Comparison of ENCODE assay signal across 17 cellular contexts in genomic region chr3:177731644-177732268, GRCh38.
A peak's percentile ranks its signal among the peaks of the same experiment; 100 is the strongest.
DNase-seq lines count a peak whose midpoint lies in the region; TF ChIP-seq lines count a peak whose summit lies in the region.
"Had no signal": no experiment of that assay in that cellular context is flagged by ENCODE, and none has a peak within 500 bp of the region (broad histone marks: within the 10 kb centered on the region; RNA-seq: fewer than 3 reads in every experiment).

No MANE protein-coding gene starts in this region.

- H3K9me3 ChIP-seq in AG04450 (ENCODE audit: control insufficient read depth, insufficient read depth, low read length) (no peaks in the 10 kb centered on the region), Caco-2 (no peaks in the 10 kb centered on the region), ovary (no peaks in the 10 kb centered on the region)
- H3K9me3 ChIP-seq: A549, left ventricle myocardium inferior, thyroid gland had no signal

- H3K36me3 ChIP-seq in Caco-2 (ENCODE audit: control insufficient read depth, insufficient read depth, low read length) (no peaks in the 10 kb centered on the region), ovary (no peaks in the 10 kb centered on the region)
- H3K36me3 ChIP-seq: left ventricle myocardium inferior, thyroid gland had no signal

- DNase-seq in AG04450 (ENCODE audit: low read depth, low spot score) (peak; percentile 67), HT1080 (ENCODE audit: low read depth) (peak; percentile 23), astrocyte of the spinal cord (ENCODE audit: low read depth, low spot score) (peak; percentile 74), glomerular visceral epithelial cell (ENCODE audit: extremely low spot score) (peak; percentile 13), Caco-2 (no peak), NCI-H2227 treated with DMSO at 0.1 percent for 48 hours (lab: John Stamatoyannopoulos, UW) (no peak), ovary (no peak)
- no peak for DNase-seq in activated naive CD4-positive, alpha-beta T cell treated with anti-CD3 and anti-CD28 coated beads, Interleukin-2, amount 50 U/mL, for 16 hours
- DNase-seq: activated B cell treated with CpG ODN at 0.5 μM for 24 hours; activated naive CD4-positive, alpha-beta T cell treated with anti-CD3 and anti-CD28 coated beads for 36 hours; Calu3; cerebellar nuclear complex; left ventricle myocardium inferior; NCI-H2107; retina; thyroid gland had no signal

- TF ChIP-seq CTCF in AG04450 (IDR thresholded peaks at IDR 0.05; ENCODE audit: low read depth, low read length) (no peak), astrocyte of the spinal cord (IDR thresholded peaks at IDR 0.05; ENCODE audit: low read depth, low read length) (no peak), Caco-2 (IDR thresholded peaks at IDR 0.05; ENCODE audit: insufficient read depth in 1 of 2, low read depth in 1 of 2, low read length in 1 of 2, severe bottlenecking in 1 of 2, unreplicated experiment in 1 of 2) (no peak), ovary (IDR thresholded peaks at IDR 0.05) (no peak)

- H3K27me3 ChIP-seq in AG04450 (ENCODE audit: control insufficient read depth, insufficient read depth, low read length) (no peaks in the 10 kb centered on the region), Caco-2 (replicated peaks; ENCODE audit: control insufficient read depth, insufficient read depth, low read length) (no peaks in the 10 kb centered on the region), ovary (no peaks in the 10 kb centered on the region)
- H3K27me3 ChIP-seq: thyroid gland had no signal

- no peak for TF ChIP-seq POLR2A in ovary (IDR thresholded peaks at IDR 0.05)

- no peak for TF ChIP-seq EP300 in ovary (IDR thresholded peaks at IDR 0.05)

- H3K9me3 Mint-ChIP-seq in Caco-2 (ENCODE audit: unreplicated experiment) = peaks cover under 1% of the 10 kb centered on the region
- H3K9me3 Mint-ChIP-seq: activated B cell treated with CpG ODN at 0.5 μM for 24 hours; activated naive CD4-positive, alpha-beta T cell treated with anti-CD3 and anti-CD28 coated beads for 36 hours had no signal

- H3K27me3 Mint-ChIP-seq in Caco-2 (ENCODE audit: insufficient read depth, unreplicated experiment) = no peaks in the 10 kb centered on the region
- H3K27me3 Mint-ChIP-seq: activated B cell treated with CpG ODN at 0.5 μM for 24 hours had no signal

- H3K4me3 ChIP-seq in AG04450 (ENCODE audit: low read depth, low read length) (no peak overlapping the region), astrocyte of the spinal cord (ENCODE audit: low read depth, low read length) (no peak overlapping the region), Caco-2 (ENCODE audit: low read depth, low read length) (no peak overlapping the region), ovary (no peak overlapping the region)
- H3K4me3 ChIP-seq: A549, left ventricle myocardium inferior, thyroid gland had no signal

- no peaks in the 10 kb centered on the region for H3K36me3 Mint-ChIP-seq in Caco-2 (ENCODE audit: insufficient read depth, unreplicated experiment)

- in situ Hi-C loops in astrocyte of the spinal cord (cut with HindIII; ENCODE audit: low sequenced_read_pairs) = no loop called here

- CTCF ChIA-PET in AG04450 (lab: Charles Lee) = interaction anchor here (0.6 to 1.2 kb wide), 4 partner anchors 98 to 697 kb away, joined by 3 to 6 read pairs (median 4); no protein-coding TSS in a partner anchor
- CTCF ChIA-PET in Caco-2 (lab: Charles Lee) = no interaction called here

- H3K27ac ChIP-seq in AG04450 (ENCODE audit: low read depth, low read length) (no peak overlapping the region), ovary (no peak overlapping the region)
- H3K27ac ChIP-seq: A549, left ventricle myocardium inferior, thyroid gland had no signal

- POLR2A ChIA-PET in AG04450 (lab: Yijun Ruan, JAX) (interaction anchor here (0.7 to 1.1 kb wide), 2 partner anchors 15 to 26 kb away, joined by 4 to 7 read pairs; no protein-coding TSS in a partner anchor), Caco-2 (lab: Charles Lee) (no interaction called here)

- H3K4me3 Mint-ChIP-seq in Caco-2 (ENCODE audit: unreplicated experiment) = no peak overlapping the region
- H3K4me3 Mint-ChIP-seq: activated B cell treated with CpG ODN at 0.5 μM for 24 hours; activated naive CD4-positive, alpha-beta T cell treated with anti-CD3 and anti-CD28 coated beads for 36 hours had no signal

- H3K4me1 Mint-ChIP-seq in Caco-2 (ENCODE audit: low read depth, unreplicated experiment) = no peaks in the 10 kb centered on the region

- H3K4me1 ChIP-seq in Caco-2 = no peaks in the 10 kb centered on the region
- H3K4me1 ChIP-seq in ovary (ENCODE audit: insufficient read depth) = peaks cover 5% of the 10 kb centered on the region
- H3K4me1 ChIP-seq: A549 had no signal

- H3K27ac Mint-ChIP-seq in Caco-2 (ENCODE audit: unreplicated experiment) = no peak overlapping the region
- H3K27ac Mint-ChIP-seq: activated B cell treated with CpG ODN at 0.5 μM for 24 hours; activated naive CD4-positive, alpha-beta T cell treated with anti-CD3 and anti-CD28 coated beads for 36 hours had no signal

- intact Hi-C loops in Caco-2 (cut with micrococcal nuclease; ENCODE audit: unreplicated experiment) = no loop called here
- intact Hi-C loops in ovary (cut with DNase I) = no loop called here

- 71 to 89% (median 84%) methylated on average over 3 of the region's 3 CpGs for WGBS in ovary, 3 donors

- BruUV-seq in Caco-2 (replicated peaks; lab: Mats Ljungman, UMichigan) = no TSS peak

Comparison
In these comparisons a context has a peak if more than half of its experiments do, and no peak if none do; other contexts are left out.
1. DNase-seq: peak in AG04450 (single experiment), HT1080 (single experiment), astrocyte of the spinal cord (single experiment) and glomerular visceral epithelial cell (single experiment); none in Caco-2 (0 of 2), NCI-H2227 treated with DMSO at 0.1 percent for 48 hours (single experiment), activated naive CD4-positive, alpha-beta T cell treated with anti-CD3 and anti-CD28 coated beads, Interleukin-2, amount 50 U/mL, for 16 hours (single experiment) and ovary (0 of 5).